Comparison of ENCODE assay signal across 24 cellular contexts in genomic region chr1:24983006-24983680, GRCh38. TPM values are rescaled to one million over a fixed set of nuclear protein-coding genes. Genes with fewer than 3 reads are reported as not detected.
DNase-seq lines count a peak whose midpoint lies in the region; ATAC-seq and TF ChIP-seq lines count a peak whose summit lies in the region.
"Had no signal": no experiment of that assay in that cellular context is flagged by ENCODE, and none has a peak within 500 bp of the region (broad histone marks: within the 10 kb centered on the region; RNA-seq: fewer than 3 reads in every experiment).

No MANE protein-coding gene starts in this region.

- no peak overlapping the region for H3K27ac ChIP-seq in CD8-positive, alpha-beta memory T cell (ENCODE audit: low read depth, low read length)
- no peak overlapping the region for H3K27ac ChIP-seq in adrenal gland
- H3K27ac ChIP-seq: A549, GM23248, lower lobe of right lung, upper lobe of left lung had no signal

- H3K4me1 ChIP-seq in CD8-positive, alpha-beta memory T cell (ENCODE audit: insufficient read depth, low read length), result peaks cover 86% of the 10 kb centered on the region
- H3K4me1 ChIP-seq in adrenal gland (replicated peaks in 1 of 2), result no peaks in the 10 kb centered on the region
- H3K4me1 ChIP-seq: A549, lower lobe of right lung, upper lobe of left lung had no signal

- H3K27me3 Mint-ChIP-seq in activated CD4-positive, alpha-beta T cell treated with anti-CD3 and anti-CD28 coated beads, Interleukin-2, amount 10 ng/mL, durations not matched to agents 24 days and 14 days, result no peaks in the 10 kb centered on the region
- H3K27me3 Mint-ChIP-seq in CD8-positive, alpha-beta memory T cell, result no peaks in the 10 kb centered on the region
- no peaks in the 10 kb centered on the region for H3K27me3 Mint-ChIP-seq in activated naive CD8-positive, alpha-beta T cell
- H3K27me3 Mint-ChIP-seq in naive thymus-derived CD8-positive, alpha-beta T cell, result no peaks in the 10 kb centered on the region

- no peak for TF ChIP-seq POLR2A in adrenal gland (IDR thresholded peaks at IDR 0.05)

- ATAC-seq in naive thymus-derived CD8-positive, alpha-beta T cell, result peak in 1 of 2 donors; percentile 15
- ATAC-seq in HG03520 (IDR thresholded peaks at IDR 0.05; ENCODE audit: unreplicated experiment) (no peak), GM19463 (IDR thresholded peaks at IDR 0.05; ENCODE audit: unreplicated experiment) (no peak)
- ATAC-seq: A549, lower lobe of right lung, Right ventricle myocardium inferior had no signal

- H3K36me3 Mint-ChIP-seq in activated CD4-positive, alpha-beta T cell treated with anti-CD3 and anti-CD28 coated beads, Interleukin-2, amount 10 ng/mL, durations not matched to agents 24 days and 14 days (ENCODE audit: low read depth), result peaks cover 5% of the 10 kb centered on the region
- H3K36me3 Mint-ChIP-seq in CD8-positive, alpha-beta memory T cell, result peaks cover 0 to 2% (median 0%) of the 10 kb centered on the region in 3 donors
- H3K36me3 Mint-ChIP-seq in activated naive CD8-positive, alpha-beta T cell, result peaks cover 3% of the 10 kb centered on the region
- H3K36me3 Mint-ChIP-seq in naive thymus-derived CD8-positive, alpha-beta T cell, result no peaks in the 10 kb centered on the region
- H3K36me3 Mint-ChIP-seq: brain had no signal

- peaks cover 87% of the 10 kb centered on the region for H3K4me1 Mint-ChIP-seq in activated CD4-positive, alpha-beta T cell treated with anti-CD3 and anti-CD28 coated beads, Interleukin-2, amount 10 ng/mL, durations not matched to agents 24 days and 14 days
- peaks cover 86 to 98% (median 95%) of the 10 kb centered on the region in 3 donors for H3K4me1 Mint-ChIP-seq in CD8-positive, alpha-beta memory T cell
- peaks cover 97% of the 10 kb centered on the region for H3K4me1 Mint-ChIP-seq in activated naive CD8-positive, alpha-beta T cell (ENCODE audit: low read depth)
- peaks cover 70 to 100% (median 98%) of the 10 kb centered on the region in 4 donors for H3K4me1 Mint-ChIP-seq in naive thymus-derived CD8-positive, alpha-beta T cell

- CTCF ChIA-PET in CD8-positive, alpha-beta memory T cell (lab: Charles Lee), result interaction anchor here (1.1 to 3.0 kb wide), 5 partner anchors 16 to 51 kb away, joined by 3 to 11 read pairs (median 4); no protein-coding TSS in a partner anchor

- H3K27me3 ChIP-seq in CD8-positive, alpha-beta memory T cell (ENCODE audit: insufficient read depth, low read length, poor library complexity, severe bottlenecking), result no peaks in the 10 kb centered on the region
- H3K27me3 ChIP-seq in adrenal gland, result no peaks in the 10 kb centered on the region
- H3K27me3 ChIP-seq: upper lobe of left lung had no signal

- WGBS in adrenal gland, 4 donors, result 74 to 83% (median 81%) methylated on average over 12 of the region's 12 CpGs

- intact Hi-C loops in activated CD4-positive, alpha-beta T cell treated with anti-CD3 and anti-CD28 coated beads, Interleukin-2, amount 10 ng/mL, durations not matched to agents 24 days and 14 days (cut with micrococcal nuclease), result no loop called here
- intact Hi-C loops in adrenal gland (cut with DNase I), result no loop called here

- no peak overlapping the region for H3K4me3 ChIP-seq in CD8-positive, alpha-beta memory T cell (ENCODE audit: low read length)
- no peak overlapping the region for H3K4me3 ChIP-seq in adrenal gland
- H3K4me3 ChIP-seq: A549, GM23248, lower lobe of right lung, upper lobe of left lung had no signal

- H3K36me3 ChIP-seq in CD8-positive, alpha-beta memory T cell (ENCODE audit: insufficient read depth, low read length), result no peaks in the 10 kb centered on the region
- no peaks in the 10 kb centered on the region for H3K36me3 ChIP-seq in adrenal gland (replicated peaks in 1 of 2)
- H3K36me3 ChIP-seq: lower lobe of right lung, upper lobe of left lung had no signal

- H3K9me3 ChIP-seq in CD8-positive, alpha-beta memory T cell (ENCODE audit: low read length), result no peaks in the 10 kb centered on the region
- no peaks in the 10 kb centered on the region for H3K9me3 ChIP-seq in adrenal gland (replicated peaks in 1 of 3)
- H3K9me3 ChIP-seq: A549, lower lobe of right lung, upper lobe of left lung had no signal

- peak overlapping the region; percentile 94 for H3K27ac Mint-ChIP-seq in activated CD4-positive, alpha-beta T cell treated with anti-CD3 and anti-CD28 coated beads, Interleukin-2, amount 10 ng/mL, durations not matched to agents 24 days and 14 days
- peak overlapping the region in 7 of 8 donors; percentile 17 to 98 (median 66) for H3K27ac Mint-ChIP-seq in CD8-positive, alpha-beta memory T cell
- H3K27ac Mint-ChIP-seq in activated naive CD8-positive, alpha-beta T cell, result peak overlapping the region; percentile 87
- peak overlapping the region; percentile 73 to 94 (median 82) for H3K27ac Mint-ChIP-seq in naive thymus-derived CD8-positive, alpha-beta T cell

- peaks cover 2% of the 10 kb centered on the region for H3K9me3 Mint-ChIP-seq in activated CD4-positive, alpha-beta T cell treated with anti-CD3 and anti-CD28 coated beads, Interleukin-2, amount 10 ng/mL, durations not matched to agents 24 days and 14 days
- no peaks in the 10 kb centered on the region for H3K9me3 Mint-ChIP-seq in CD8-positive, alpha-beta memory T cell
- peaks cover 3% of the 10 kb centered on the region for H3K9me3 Mint-ChIP-seq in activated naive CD8-positive, alpha-beta T cell (ENCODE audit: low read depth)
- H3K9me3 Mint-ChIP-seq in naive thymus-derived CD8-positive, alpha-beta T cell, result peaks cover 0 to 2% (median 0%) of the 10 kb centered on the region in 9 donors
- H3K9me3 Mint-ChIP-seq: endodermal cell had no signal

- no peak for DNase-seq in activated CD4-positive, alpha-beta T cell treated with anti-CD3 and anti-CD28 coated beads, Interleukin-2, amount 10 ng/mL, durations not matched to agents 24 days and 14 days
- no peak for DNase-seq in activated CD4-positive, alpha-beta T cell treated with anti-CD3 and anti-CD28 coated beads, Interleukin-2, amount 50 U/mL, for 4 hours
- peak in 1 of 5 donors; percentile 42 for DNase-seq in CD8-positive, alpha-beta memory T cell
- no peak for DNase-seq in naive thymus-derived CD8-positive, alpha-beta T cell
- DNase-seq in adrenal gland, result no peak
- DNase-seq: activated CD4-positive, alpha-beta T cell treated with anti-CD3 and anti-CD28 coated beads for 4 hours; activated CD8-positive, alpha-beta memory T cell treated with anti-CD3 and anti-CD28 coated beads, Interleukin-2, amount 50 U/mL, for 48 hours; endodermal cell; GM23248; lower lobe of right lung; NCI-H1092; NCI-H2029; NCI-H345; nucleus accumbens; small intestine; stimulated activated CD4-positive, alpha-beta T cell treated with anti-CD3 and anti-CD28 coated beads, Interleukin-2, amount 100 ng/mL, for 48 hours; upper lobe of left lung had no signal

- TF ChIP-seq CTCF in adrenal gland (IDR thresholded peaks at IDR 0.05), result no peak

- POLR2A ChIA-PET in CD8-positive, alpha-beta memory T cell (lab: Charles Lee), result no interaction called here
- POLR2A ChIA-PET in naive thymus-derived CD8-positive, alpha-beta T cell (lab: Charles Lee), result interaction anchor here (0.9 to 10.5 kb wide), 11 partner anchors 9 to 262 kb away, joined by 3 to 135 read pairs (median 13); no protein-coding TSS in a partner anchor

- H3K4me3 Mint-ChIP-seq in activated CD4-positive, alpha-beta T cell treated with anti-CD3 and anti-CD28 coated beads, Interleukin-2, amount 10 ng/mL, durations not matched to agents 24 days and 14 days, result peak overlapping the region; percentile 46
- peak overlapping the region in 2 of 7 donors; percentile 39 to 49 for H3K4me3 Mint-ChIP-seq in CD8-positive, alpha-beta memory T cell
- peak overlapping the region; percentile 76 for H3K4me3 Mint-ChIP-seq in activated naive CD8-positive, alpha-beta T cell
- peak overlapping the region; percentile 19 to 82 (median 66) for H3K4me3 Mint-ChIP-seq in naive thymus-derived CD8-positive, alpha-beta T cell
- H3K4me3 Mint-ChIP-seq: brain, endodermal cell had no signal

RNA-seq across cellular contexts. Expression of gene RUNX3, which starts 53.1 kb away (rescaled TPM):
- total RNA-seq in activated CD4-positive, alpha-beta T cell treated with anti-CD3 and anti-CD28 coated beads, Interleukin-2, amount 10 ng/mL, durations not matched to agents 24 days and 14 days, result 110 and 112 TPM in 2 replicates
- 100 to 1,000 TPM; 218 to 241 TPM for total RNA-seq in CD8-positive, alpha-beta memory T cell
- polyA plus RNA-seq in CD8-positive, alpha-beta memory T cell, result 107 TPM
- 10 to 100 TPM; 87.1 to 95.3 TPM for total RNA-seq in naive thymus-derived CD8-positive, alpha-beta T cell
- polyA plus RNA-seq in naive thymus-derived CD8-positive, alpha-beta T cell, result 10 to 100 TPM; 22.0 to 64.0 (median 54.0) TPM
- total RNA-seq in adrenal gland, result 1 to 10 TPM in 7 of 8 donors, under 1 TPM in 1; 0.79 to 7.5 (median 3.4) TPM
- 1 to 10 TPM in 1 of 3 donors, under 1 TPM in 2; 0.73 to 1.0 (median 0.94) TPM for polyA plus RNA-seq in adrenal gland
- polyA plus RNA-seq: keratinocyte had no signal

Comparison
In these comparisons a context has a peak if more than half of its experiments do, and no peak if none do; other contexts are left out.
1. RNA of gene RUNX3, which starts 53.1 kb away (total RNA-seq): 218 to 241 TPM in CD8-positive, alpha-beta memory T cell, 110 to 112 TPM in activated CD4-positive, alpha-beta T cell treated with anti-CD3 and anti-CD28 coated beads, Interleukin-2, amount 10 ng/mL, durations not matched to agents 24 days and 14 days and 87.1 to 95.3 TPM in naive thymus-derived CD8-positive, alpha-beta T cell; 0.79 to 7.5 TPM in adrenal gland; every median in the first group is over 10 times any median in the second.
2. Peak in every context shown above with its lines, with median percentiles within 50 percentile points of each other: H3K27ac Mint-ChIP-seq.